In genomic region chr17:7249219-7249618, GRCh38 we compare ENCODE assay signal across 10 cellular contexts. TPM values are rescaled to one million over a fixed set of nuclear protein-coding genes. Genes with fewer than 3 reads are reported as not detected.
A peak's percentile ranks its signal among the peaks of the same experiment; 100 is the strongest.
DNase-seq lines count a peak whose midpoint lies in the region; ATAC-seq and TF ChIP-seq lines count a peak whose summit lies in the region.
"Had no signal": no experiment of that assay in that cellular context is flagged by ENCODE, and none has a peak within 500 bp of the region (broad histone marks: within the 10 kb centered on the region; RNA-seq: fewer than 3 reads in every experiment).

No MANE protein-coding gene starts in this region.

- no peaks in the 10 kb centered on the region for H3K9me3 ChIP-seq in heart left ventricle
- H3K9me3 ChIP-seq in SU-DHL-6 (ENCODE audit: insufficient read depth, low read length) = no peaks in the 10 kb centered on the region
- no peaks in the 10 kb centered on the region for H3K9me3 ChIP-seq in right cardiac atrium (ENCODE audit: control insufficient read depth, low read length)
- no peaks in the 10 kb centered on the region for H3K9me3 ChIP-seq in body of pancreas
- H3K9me3 ChIP-seq: prostate gland had no signal

- peaks cover 8 to 46% (median 36%) of the 10 kb centered on the region in 12 donors for H3K4me1 ChIP-seq in heart left ventricle
- peaks cover 13% of the 10 kb centered on the region for H3K4me1 ChIP-seq in right cardiac atrium (ENCODE audit: control insufficient read depth, insufficient read depth, low read length)
- peaks cover 44% of the 10 kb centered on the region for H3K4me1 ChIP-seq in body of pancreas

- H3K4me3 ChIP-seq in heart left ventricle (peak overlapping the region in 4 of 12 donors; percentile 90 to 98 (median 97)), SU-DHL-6 (ENCODE audit: insufficient read depth, low read length, poor library complexity, severe bottlenecking) (no peak overlapping the region), right cardiac atrium (ENCODE audit: low read length) (no peak overlapping the region), body of pancreas (no peak overlapping the region)
- H3K4me3 ChIP-seq: prostate gland had no signal

- no peak overlapping the region for H2AFZ ChIP-seq in SU-DHL-6 (ENCODE audit: low read depth, low read length, severe bottlenecking)

- H3K4me2 ChIP-seq in SU-DHL-6 (ENCODE audit: low read depth, low read length, poor library complexity, severe bottlenecking) = peak overlapping the region; percentile 77

- ATAC-seq in heart left ventricle (no peak), left ventricle myocardium superior (no peak), right cardiac atrium (no peak), body of pancreas (no peak), HG03432 (IDR thresholded peaks at IDR 0.05; ENCODE audit: unreplicated experiment) (no peak)
- no peak for ATAC-seq in stimulated activated naive B cell treated with anti-CD40 and anti-IgM and Interleukin-4, amounts not matched to agents 10 μg/mL and 1 μg/mL and 100 μg/mL, for 72 hours (replicated peaks)

- TF ChIP-seq POLR2A in heart left ventricle (IDR thresholded peaks at IDR 0.05) (no peak), body of pancreas (IDR thresholded peaks at IDR 0.05) (no peak)

- DNase-seq in heart left ventricle (no peak), left ventricle myocardium superior (no peak), right cardiac atrium (no peak), body of pancreas (no peak), SIG-M5 treated with dmso at 0.1 percent for 504 hours (lab: John Stamatoyannopoulos, UW; ENCODE audit: unreplicated experiment) (no peak)
- no peak for DNase-seq in stimulated activated naive B cell treated with anti-CD40 and anti-IgM and Interleukin-4, amounts not matched to agents 10 μg/mL and 1 μg/mL and 100 μg/mL, for 72 hours
- DNase-seq: NCI-H526 treated with DMSO at 0.1 percent for 48 hours had no signal

- intact Hi-C loops in heart left ventricle (cut with DNase I) = loop anchor here in 2 of 10 donors (5.0 to 10.0 kb wide), 3 partner anchors 37 to 596 kb away; partner anchors contain the start of gene CD68 (in 1 of the 2)
- intact Hi-C loops in left ventricle myocardium superior (cut with micrococcal nuclease) = no loop called here
- intact Hi-C loops in right cardiac atrium (cut with DNase I) = no loop called here
- intact Hi-C loops in body of pancreas (cut with DNase I) = no loop called here

- peak overlapping the region; percentile 99 for H3K9ac ChIP-seq in SU-DHL-6 (ENCODE audit: low read length)

- H3K36me3 Mint-ChIP-seq in stimulated activated naive B cell treated with anti-CD40 and anti-IgM and Interleukin-4, amounts not matched to agents 10 μg/mL and 1 μg/mL and 100 μg/mL, for 72 hours = peaks cover 40 to 46% of the 10 kb centered on the region in 2 donors

- H3K9me3 Mint-ChIP-seq in stimulated activated naive B cell treated with anti-CD40 and anti-IgM and Interleukin-4, amounts not matched to agents 10 μg/mL and 1 μg/mL and 100 μg/mL, for 72 hours = no peaks in the 10 kb centered on the region

- 61 to 75% (median 68%) methylated on average over 6 of the region's 6 CpGs for whole genome bisulfite sequencing in heart left ventricle, 4 donors
- WGBS in right cardiac atrium = 67% methylated on average over 6 of the region's 6 CpGs
- WGBS in body of pancreas, 2 donors = 70 to 79% methylated on average over 6 of the region's 6 CpGs

- H3K36me3 ChIP-seq in heart left ventricle (peaks cover 0 to 38% (median 34%) of the 10 kb centered on the region in 9 donors), SU-DHL-6 (ENCODE audit: low read length) (no peaks in the 10 kb centered on the region; the same call in 1 of the 2 replicates), body of pancreas (replicated peaks in 1 of 2; ENCODE audit: insufficient read depth in 1 of 2, low read depth in 2 of 2) (peaks cover 0 to 4% of the 10 kb centered on the region in 2 donors)

- H3K4me1 Mint-ChIP-seq in stimulated activated naive B cell treated with anti-CD40 and anti-IgM and Interleukin-4, amounts not matched to agents 10 μg/mL and 1 μg/mL and 100 μg/mL, for 72 hours = peaks cover 26 to 60% of the 10 kb centered on the region in 2 donors

- no peaks in the 10 kb centered on the region for H4K20me1 ChIP-seq in SU-DHL-6 (ENCODE audit: low read depth, low read length)

- H3K27ac ChIP-seq in heart left ventricle (peak overlapping the region in 10 of 12 donors; percentile 10 to 98 (median 35)), SU-DHL-6 (ENCODE audit: low read depth, low read length) (no peak overlapping the region), right cardiac atrium (ENCODE audit: low read length) (peak overlapping the region; percentile 55), body of pancreas (peak overlapping the region in 2 of 4 donors; percentile 8 to 14)

- no peak for TF ChIP-seq CTCF in heart left ventricle (IDR thresholded peaks at IDR 0.05)
- TF ChIP-seq CTCF in SU-DHL-6 (IDR thresholded peaks at IDR 0.05; ENCODE audit: insufficient read depth, low read length, poor library complexity, severe bottlenecking) = no peak
- TF ChIP-seq CTCF in body of pancreas (IDR thresholded peaks at IDR 0.05) = no peak

- H3K27ac Mint-ChIP-seq in stimulated activated naive B cell treated with anti-CD40 and anti-IgM and Interleukin-4, amounts not matched to agents 10 μg/mL and 1 μg/mL and 100 μg/mL, for 72 hours = peak overlapping the region; percentile 22

- no peaks in the 10 kb centered on the region for H3K9me2 ChIP-seq in SU-DHL-6 (replicated peaks; ENCODE audit: insufficient read depth, low read length)

- H3K27me3 ChIP-seq in heart left ventricle (no peaks in the 10 kb centered on the region), SU-DHL-6 (ENCODE audit: low read length) (no peaks in the 10 kb centered on the region), right cardiac atrium (ENCODE audit: control insufficient read depth, insufficient read depth) (no peaks in the 10 kb centered on the region), body of pancreas (no peaks in the 10 kb centered on the region)

- peaks cover 15% of the 10 kb centered on the region for H3F3A ChIP-seq in SU-DHL-6 (ENCODE audit: insufficient read depth)

- peaks cover 63% of the 10 kb centered on the region for H3K79me2 ChIP-seq in SU-DHL-6 (ENCODE audit: insufficient read depth, low read length)

- no peaks in the 10 kb centered on the region for H3K27me3 Mint-ChIP-seq in stimulated activated naive B cell treated with anti-CD40 and anti-IgM and Interleukin-4, amounts not matched to agents 10 μg/mL and 1 μg/mL and 100 μg/mL, for 72 hours

- peak overlapping the region; percentile 92 to 98 for H3K4me3 Mint-ChIP-seq in stimulated activated naive B cell treated with anti-CD40 and anti-IgM and Interleukin-4, amounts not matched to agents 10 μg/mL and 1 μg/mL and 100 μg/mL, for 72 hours

RNA-seq across cellular contexts. Expression of gene CTDNEP1, which starts 2.3 kb away (rescaled TPM):
- total RNA-seq in heart left ventricle = 100 to 1,000 TPM in 6 of 9 donors, 10 to 100 TPM in 3; 54.0 to 126 (median 107) TPM
- polyA plus RNA-seq in heart left ventricle = 100 to 1,000 TPM in 1 of 2 donors, 10 to 100 TPM in 1; 54.4 to 120 TPM
- 122 TPM for total RNA-seq in left ventricle myocardium superior
- 100 to 1,000 TPM; 118 to 124 (median 122) TPM for total RNA-seq in right cardiac atrium
- polyA plus RNA-seq in right cardiac atrium = 80.1 TPM
- total RNA-seq in body of pancreas = 10 to 100 TPM; 33.5 to 44.8 TPM

RNA-seq across cellular contexts. Expression of gene ELP5, which starts 2.8 kb away (rescaled TPM):
- total RNA-seq in heart left ventricle = 10 to 100 TPM; 28.0 to 87.2 (median 52.6) TPM
- polyA plus RNA-seq in heart left ventricle = 10 to 100 TPM; 33.5 to 47.0 TPM
- 85.3 TPM for total RNA-seq in left ventricle myocardium superior
- 100 to 1,000 TPM in 1 of 4 donors, 10 to 100 TPM in 3; 37.9 to 100 (median 82.9) TPM for total RNA-seq in right cardiac atrium
- 41.7 TPM for polyA plus RNA-seq in right cardiac atrium
- total RNA-seq in body of pancreas = 10 to 100 TPM; 10.2 to 16.3 TPM

RNA-seq across cellular contexts. Expression of gene GABARAP, which starts 7.0 kb away (rescaled TPM):
- total RNA-seq in heart left ventricle (100 to 1,000 TPM; 293 to 591 (median 491) TPM), left ventricle myocardium superior (456 TPM), right cardiac atrium (100 to 1,000 TPM; 492 to 540 (median 522) TPM), body of pancreas (100 to 1,000 TPM; 145 to 482 TPM)
- polyA plus RNA-seq in heart left ventricle (100 to 1,000 TPM; 580 to 674 TPM), right cardiac atrium (741 TPM)

RNA-seq across cellular contexts. Expression of gene PHF23, which starts 10.0 kb away (rescaled TPM):
- 10 to 100 TPM; 19.1 to 36.7 (median 23.0) TPM for total RNA-seq in heart left ventricle
- polyA plus RNA-seq in heart left ventricle = 10 to 100 TPM; 13.7 to 31.8 TPM
- total RNA-seq in left ventricle myocardium superior = 29.4 TPM
- total RNA-seq in right cardiac atrium = 10 to 100 TPM; 22.2 to 30.4 (median 24.5) TPM
- 18.8 TPM for polyA plus RNA-seq in right cardiac atrium
- total RNA-seq in body of pancreas = 10 to 100 TPM; 11.9 to 15.8 TPM

RNA-seq across cellular contexts. Expression of gene CLDN7, which starts 13.1 kb away (rescaled TPM):
- total RNA-seq in heart left ventricle (1 to 10 TPM in 5 of 9 donors, under 1 TPM in 2, not detected in 2; 0.36 to 2.6 (median 2.0) TPM), left ventricle myocardium superior (1.8 TPM), right cardiac atrium (1 to 10 TPM; 1.8 to 3.4 (median 2.8) TPM), body of pancreas (10 to 100 TPM; 72.9 to 92.3 TPM)
- polyA plus RNA-seq in heart left ventricle (1 to 10 TPM; 1.1 to 1.3 TPM), right cardiac atrium (2.9 TPM)
